31 cellular contexts compared by ENCODE assay signal in genomic region chr7:158057446-158057845, GRCh38.
"Had no signal": no experiment of that assay in that cellular context is flagged by ENCODE, and none has a peak within 500 bp of the region (broad histone marks: within the 10 kb centered on the region; RNA-seq: fewer than 3 reads in every experiment).

No MANE protein-coding gene starts in this region.

- H3K9me3 Mint-ChIP-seq: stimulated activated memory B cell treated with anti-CD40 and anti-IgM and Interleukin-4, amounts not matched to agents 10 μg/mL and 1 μg/mL and 100 μg/mL, for 72 hours; stimulated activated naive CD8-positive, alpha-beta T cell treated with anti-CD3 and anti-CD28 coated beads, Interleukin-15, amount 100 ng/mL, for 72 hours; type B pancreatic cell had no signal

- H3K27me3 Mint-ChIP-seq: naive thymus-derived CD4-positive, alpha-beta T cell; stimulated activated memory B cell treated with anti-CD40 and anti-IgM and Interleukin-4, amounts not matched to agents 10 μg/mL and 1 μg/mL and 100 μg/mL, for 72 hours; stimulated activated naive CD8-positive, alpha-beta T cell treated with anti-CD3 and anti-CD28 coated beads, Interleukin-15, amount 100 ng/mL, for 72 hours; type B pancreatic cell had no signal

- H3K4me3 ChIP-seq: heart right ventricle, hepatocyte, lower lobe of right lung, mucosa of descending colon, neural progenitor cell, ovary, prostate gland, sigmoid colon, tibial nerve, vagina had no signal

- H3K36me3 ChIP-seq: heart right ventricle, lower lobe of right lung, neural progenitor cell, ovary, prostate gland, sigmoid colon, tibial nerve, vagina had no signal

- H3K4me1 ChIP-seq: heart right ventricle, lower lobe of right lung, prostate gland, sigmoid colon, tibial nerve, vagina had no signal

- H3K27ac ChIP-seq: heart right ventricle, hepatocyte, lower lobe of right lung, neural progenitor cell, ovary, prostate gland, sigmoid colon, tibial nerve, vagina had no signal

- H3K4me1 Mint-ChIP-seq: naive thymus-derived CD4-positive, alpha-beta T cell; stimulated activated memory B cell treated with anti-CD40 and anti-IgM and Interleukin-4, amounts not matched to agents 10 μg/mL and 1 μg/mL and 100 μg/mL, for 72 hours; stimulated activated naive CD8-positive, alpha-beta T cell treated with anti-CD3 and anti-CD28 coated beads, Interleukin-15, amount 100 ng/mL, for 72 hours had no signal

- H3K4me3 Mint-ChIP-seq: naive thymus-derived CD4-positive, alpha-beta T cell; nephron progenitor cell; neural progenitor cell; stimulated activated memory B cell treated with anti-CD40 and anti-IgM and Interleukin-4, amounts not matched to agents 10 μg/mL and 1 μg/mL and 100 μg/mL, for 72 hours; stimulated activated naive CD8-positive, alpha-beta T cell treated with anti-CD3 and anti-CD28 coated beads, Interleukin-15, amount 100 ng/mL, for 72 hours; type B pancreatic cell had no signal

- ATAC-seq: heart right ventricle; left cardiac atrium; left lobe of liver; lower lobe of right lung; mucosa of descending colon; naive thymus-derived CD4-positive, alpha-beta T cell; right cardiac atrium; stimulated activated memory B cell treated with anti-CD40 and anti-IgM and Interleukin-4, amounts not matched to agents 10 μg/mL and 1 μg/mL and 100 μg/mL, for 72 hours; stimulated activated naive CD8-positive, alpha-beta T cell treated with anti-CD3 and anti-CD28 coated beads, Interleukin-15, amount 100 ng/mL, for 72 hours had no signal

- H3K36me3 Mint-ChIP-seq: naive thymus-derived CD4-positive, alpha-beta T cell; neural progenitor cell; stimulated activated memory B cell treated with anti-CD40 and anti-IgM and Interleukin-4, amounts not matched to agents 10 μg/mL and 1 μg/mL and 100 μg/mL, for 72 hours; type B pancreatic cell had no signal

- H3K27ac Mint-ChIP-seq: naive thymus-derived CD4-positive, alpha-beta T cell; nephron progenitor cell; neural progenitor cell; stimulated activated memory B cell treated with anti-CD40 and anti-IgM and Interleukin-4, amounts not matched to agents 10 μg/mL and 1 μg/mL and 100 μg/mL, for 72 hours; stimulated activated naive CD8-positive, alpha-beta T cell treated with anti-CD3 and anti-CD28 coated beads, Interleukin-15, amount 100 ng/mL, for 72 hours; type B pancreatic cell had no signal

- DNase-seq: heart right ventricle; islet precursor cell; kidney glomerular epithelial cell; left cardiac atrium; lower lobe of right lung; mammary epithelial cell; mesendoderm; midbrain; mucosa of descending colon; naive thymus-derived CD4-positive, alpha-beta T cell; nephron progenitor cell; ovary; retina; small intestine; stimulated activated CD4-positive, alpha-beta T cell treated with anti-CD3 and anti-CD28 coated beads, Interleukin-1b, Interleukin-23, amount 100 ng/mL, for 48 hours; stimulated activated CD4-positive, alpha-beta T cell treated with anti-CD3 and anti-CD28 coated beads, Interleukin-2, amount 100 ng/mL, for 48 hours; stimulated activated CD4-positive, alpha-beta T cell treated with anti-CD3 and anti-CD28 coated beads, Interleukin-4, amount 100 ng/mL, for 4 hours; stimulated activated CD8-positive, alpha-beta memory T cell treated with anti-CD3 and anti-CD28 coated beads, Interleukin-4, amount 100 ng/mL, for 48 hours; stimulated activated naive CD4-positive, alpha-beta T cell treated with Interleukin-2 at 50 U/mL for 16 hours; stimulated activated naive CD8-positive, alpha-beta T cell treated with anti-CD3 and anti-CD28 coated beads, Interleukin-15, amount 100 ng/mL, for 72 hours; substantia nigra had no signal

- H3K27me3 ChIP-seq: hepatocyte, neural progenitor cell, ovary, sigmoid colon, tibial nerve, vagina had no signal

- H3K9me3 ChIP-seq: lower lobe of right lung, prostate gland, sigmoid colon, vagina had no signal
